16 cellular contexts compared by ENCODE assay signal in genomic region chr22:30433773-30434172, GRCh38. TPM values are rescaled to one million over a fixed set of nuclear protein-coding genes. Genes with fewer than 3 reads are reported as not detected.
"Had no signal": no experiment of that assay in that cellular context is flagged by ENCODE, and none has a peak within 500 bp of the region (broad histone marks: within the 10 kb centered on the region; RNA-seq: fewer than 3 reads in every experiment).

No MANE protein-coding gene starts in this region.

- H3K4me3 Mint-ChIP-seq: nephron progenitor cell had no signal

- ATAC-seq: activated T-cell treated with anti-CD3 and anti-CD28 coated beads, Interleukin-2, amount 50 U/mL, for 72 hours; effector memory CD8-positive, alpha-beta T cell; left colon; SK-N-SH treated with all-trans-retinoic acid at 6 μM for 48 hours had no signal

- H3K27ac Mint-ChIP-seq: nephron progenitor cell had no signal

- H3K4me1 ChIP-seq: adrenal gland, tibial artery, vagina had no signal

- DNase-seq: activated CD4-positive, CD25-positive, alpha-beta regulatory T cell; adrenal gland; effector memory CD8-positive, alpha-beta T cell; hypothalamus; left colon; nephron progenitor cell; ovary; stimulated activated CD4-positive, alpha-beta T cell treated with anti-CD3 and anti-CD28 coated beads, Interleukin-4, amount 100 ng/mL, for 1 hour; tibial artery had no signal

- H3K9me3 Mint-ChIP-seq: nephron progenitor cell had no signal

- H3K4me3 ChIP-seq: adrenal gland, lung, ovary, tibial artery, vagina had no signal

- H3K27me3 ChIP-seq: adrenal gland, ovary, vagina had no signal

- H3K27ac ChIP-seq: adrenal gland, ovary, tibial artery, vagina had no signal

- H3K36me3 ChIP-seq: adrenal gland, ovary, tibial artery, vagina had no signal

- H3K9me3 ChIP-seq: adrenal gland, ovary, tibial artery, vagina had no signal

RNA-seq across cellular contexts. Expression of gene SEC14L3, which starts 38.0 kb away (rescaled TPM):
- total RNA-seq: activated T-cell treated with anti-CD3 and anti-CD28 coated beads, Interleukin-2, amount 50 U/mL, for 72 hours; epithelial cell of proximal tubule; left colon; mononuclear cell; ovary; T-helper 1 cell treated with Interleukin-12 subunit alpha and Interleukin-12 subunit beta and Interleukin-4 antibody, amounts not matched to agents 30 ng/mL and 1 ng/mL, for 36 hours; vagina had no signal
- polyA plus RNA-seq: adrenal gland, ovary had no signal
